Comparison of ENCODE assay signal across 20 cellular contexts in genomic region chr6:123640567-123641187, GRCh38. TPM values are rescaled to one million over a fixed set of nuclear protein-coding genes. Genes with fewer than 3 reads are reported as not detected.
"Had no signal": no experiment of that assay in that cellular context is flagged by ENCODE, and none has a peak within 500 bp of the region (broad histone marks: within the 10 kb centered on the region; RNA-seq: fewer than 3 reads in every experiment).

No MANE protein-coding gene starts in this region.

- H3K36me3 Mint-ChIP-seq: activated naive CD4-positive, alpha-beta T cell treated with anti-CD3 and anti-CD28 coated beads, Interleukin-2, amount 10 ng/mL, durations not matched to agents 7 days and 5 days; mesothelial cell of epicardium; naive B cell had no signal

- H3K9me3 ChIP-seq: adrenal gland, lower lobe of right lung, right lobe of liver, suprapubic skin, upper lobe of left lung had no signal

- ATAC-seq: activated T-helper 17 cell treated with anti-CD3 and anti-CD28 coated beads, Interleukin-2, amount 50 U/mL, for 72 hours; lower lobe of right lung; right lobe of liver; stimulated activated naive CD8-positive, alpha-beta T cell treated with anti-CD3 and anti-CD28 coated beads, Interleukin-15, Interleukin-2, amounts not matched to agents 100 U/mL and 50 U/mL, for 24 hours had no signal

- H3K4me1 Mint-ChIP-seq: activated B cell treated with CpG ODN at 0.5 μM for 24 hours; activated CD4-positive, alpha-beta T cell treated with anti-CD3 and anti-CD28 coated beads, Interleukin-2, amount 10 ng/mL, durations not matched to agents 7 days and 5 days; activated naive CD4-positive, alpha-beta T cell treated with anti-CD3 and anti-CD28 coated beads, Interleukin-2, amount 10 ng/mL, durations not matched to agents 7 days and 5 days; activated T-helper 17 cell treated with anti-CD3 and anti-CD28 coated beads, Interleukin-2, amount 50 U/mL, for 72 hours; central memory CD8-positive, alpha-beta T cell; naive B cell had no signal

- H3K4me3 Mint-ChIP-seq: activated B cell treated with CpG ODN at 0.5 μM for 24 hours; activated CD4-positive, alpha-beta T cell treated with anti-CD3 and anti-CD28 coated beads, Interleukin-2, amount 10 ng/mL, durations not matched to agents 7 days and 5 days; activated naive CD4-positive, alpha-beta T cell treated with anti-CD3 and anti-CD28 coated beads, Interleukin-2, amount 10 ng/mL, durations not matched to agents 7 days and 5 days; activated T-helper 17 cell treated with anti-CD3 and anti-CD28 coated beads, Interleukin-2, amount 50 U/mL, for 72 hours; central memory CD8-positive, alpha-beta T cell; mesothelial cell of epicardium; naive B cell; T-helper 1 cell treated with Interleukin-12 subunit alpha and Interleukin-12 subunit beta and Interleukin-4 antibody, amounts not matched to agents 30 μg/mL and 1 μg/mL, for 36 hours had no signal

- H3K27ac Mint-ChIP-seq: activated B cell treated with CpG ODN at 0.5 μM for 24 hours; activated CD4-positive, alpha-beta T cell treated with anti-CD3 and anti-CD28 coated beads, Interleukin-2, amount 10 ng/mL, durations not matched to agents 7 days and 5 days; activated naive CD4-positive, alpha-beta T cell treated with anti-CD3 and anti-CD28 coated beads, Interleukin-2, amount 10 ng/mL, durations not matched to agents 7 days and 5 days; activated T-helper 17 cell treated with anti-CD3 and anti-CD28 coated beads, Interleukin-2, amount 50 U/mL, for 72 hours; mesothelial cell of epicardium; naive B cell; T-helper 1 cell treated with Interleukin-12 subunit alpha and Interleukin-12 subunit beta and Interleukin-4 antibody, amounts not matched to agents 30 μg/mL and 1 μg/mL, for 36 hours had no signal

- H3K27ac ChIP-seq: lower lobe of right lung, right lobe of liver, suprapubic skin, upper lobe of left lung had no signal

- H3K27me3 ChIP-seq: adrenal gland, right lobe of liver, suprapubic skin, upper lobe of left lung had no signal

- H3K4me3 ChIP-seq: adrenal gland, lower lobe of right lung, right lobe of liver, suprapubic skin, upper lobe of left lung had no signal

- H3K36me3 ChIP-seq: adrenal gland, lower lobe of right lung, right lobe of liver, suprapubic skin, upper lobe of left lung had no signal

- H3K27me3 Mint-ChIP-seq: activated B cell treated with CpG ODN at 0.5 μM for 24 hours; activated CD4-positive, alpha-beta T cell treated with anti-CD3 and anti-CD28 coated beads, Interleukin-2, amount 10 ng/mL, durations not matched to agents 7 days and 5 days; activated naive CD4-positive, alpha-beta T cell treated with anti-CD3 and anti-CD28 coated beads, Interleukin-2, amount 10 ng/mL, durations not matched to agents 7 days and 5 days; activated T-helper 17 cell treated with anti-CD3 and anti-CD28 coated beads, Interleukin-2, amount 50 U/mL, for 72 hours; central memory CD8-positive, alpha-beta T cell; naive B cell had no signal

- DNase-seq: activated B cell treated with CpG ODN at 0.5 μM for 24 hours; activated CD4-positive, alpha-beta T cell treated with anti-CD3 and anti-CD28 coated beads, Interleukin-2, amount 10 ng/mL, durations not matched to agents 7 days and 5 days; activated CD8-positive, alpha-beta memory T cell treated with anti-CD3 and anti-CD28 coated beads for 24 hours; activated naive CD4-positive, alpha-beta T cell treated with anti-CD3 and anti-CD28 coated beads, Interleukin-2, amount 10 ng/mL, durations not matched to agents 7 days and 5 days; activated T-cell treated with anti-CD3 and anti-CD28 coated beads for 4 hours; adrenal gland; effector memory CD4-positive, alpha-beta T cell; lower lobe of right lung; naive B cell; right lobe of liver; stimulated activated CD4-positive, alpha-beta T cell treated with anti-CD3 and anti-CD28 coated beads, Interleukin-2, amount 100 ng/mL, for 48 hours; stimulated activated naive CD8-positive, alpha-beta T cell treated with anti-CD3 and anti-CD28 coated beads, Interleukin-15, Interleukin-2, amounts not matched to agents 100 U/mL and 50 U/mL, for 24 hours; upper lobe of left lung had no signal

- H3K9me3 Mint-ChIP-seq: activated B cell treated with CpG ODN at 0.5 μM for 24 hours; activated CD4-positive, alpha-beta T cell treated with anti-CD3 and anti-CD28 coated beads, Interleukin-2, amount 10 ng/mL, durations not matched to agents 7 days and 5 days; activated naive CD4-positive, alpha-beta T cell treated with anti-CD3 and anti-CD28 coated beads, Interleukin-2, amount 10 ng/mL, durations not matched to agents 7 days and 5 days; activated T-helper 17 cell treated with anti-CD3 and anti-CD28 coated beads, Interleukin-2, amount 50 U/mL, for 72 hours; mesothelial cell of epicardium; T-helper 1 cell treated with Interleukin-12 subunit alpha and Interleukin-12 subunit beta and Interleukin-4 antibody, amounts not matched to agents 30 μg/mL and 1 μg/mL, for 36 hours had no signal

- H3K4me1 ChIP-seq: adrenal gland, lower lobe of right lung, right lobe of liver, suprapubic skin, upper lobe of left lung had no signal

RNA-seq across cellular contexts. Expression of gene TRDN, which starts 3.9 kb away (rescaled TPM):
- total RNA-seq: activated B cell treated with CpG ODN at 0.5 μM for 24 hours; activated CD4-positive, alpha-beta T cell treated with anti-CD3 and anti-CD28 coated beads, Interleukin-2, amount 10 ng/mL, durations not matched to agents 7 days and 5 days; activated T-helper 17 cell treated with anti-CD3 and anti-CD28 coated beads, Interleukin-2, amount 50 U/mL, for 72 hours; epithelial cell of proximal tubule; glomerular endothelial cell; lower lobe of right lung; suprapubic skin had no signal
